In the genomic region with DNA sequence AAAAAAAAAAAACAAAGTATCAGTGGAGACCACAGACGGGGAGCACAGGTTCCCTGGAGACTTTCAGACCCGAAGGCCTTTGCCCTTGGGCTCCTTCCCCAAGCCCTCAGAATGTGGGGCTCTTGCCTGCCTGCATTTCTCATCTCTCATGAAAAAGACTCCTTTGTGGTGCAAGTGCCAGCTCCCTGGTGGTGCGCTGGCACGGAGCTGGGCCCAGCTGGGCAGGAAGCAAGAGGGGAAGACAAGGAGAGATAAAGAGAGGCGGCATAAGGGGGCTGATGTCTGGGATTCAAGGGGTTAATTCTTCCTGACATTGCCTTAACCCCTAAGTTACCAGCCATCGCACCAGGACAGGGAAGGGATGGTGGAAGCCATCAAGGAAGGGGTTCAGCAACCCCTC, we compare ENCODE assay signal across 17 cellular contexts. TPM values are rescaled to one million over a fixed set of nuclear protein-coding genes. Genes with fewer than 3 reads are reported as not detected.
DNase-seq lines count a peak whose midpoint lies in the region; TF ChIP-seq lines count a peak whose summit lies in the region.
"Had no signal": no experiment of that assay in that cellular context is flagged by ENCODE, and none has a peak within 500 bp of the region (broad histone marks: within the 10 kb centered on the region; RNA-seq: fewer than 3 reads in every experiment).

No MANE protein-coding gene starts in this region.

- H3K27me3 ChIP-seq in BLaER1 (peaks cover 56% of the 10 kb centered on the region), layer of hippocampus (ENCODE audit: control insufficient read depth, insufficient read depth, low read length) (no peaks in the 10 kb centered on the region), SJCRH30 (no peaks in the 10 kb centered on the region)

- H3K4me2 ChIP-seq in BLaER1, result peak overlapping the region; percentile 50
- H3K4me2 ChIP-seq: A549 had no signal

- peaks cover 45% of the 10 kb centered on the region for H3K4me1 ChIP-seq in BLaER1
- no peaks in the 10 kb centered on the region for H3K4me1 ChIP-seq in SJCRH30
- H3K4me1 ChIP-seq: A549, Caco-2 had no signal

- H3K36me3 ChIP-seq in BLaER1, result peaks cover 22% of the 10 kb centered on the region; the same call in 1 of the 2 replicates
- no peaks in the 10 kb centered on the region for H3K36me3 ChIP-seq in SJCRH30

- H4K20me1 ChIP-seq in BLaER1, result no peaks in the 10 kb centered on the region; the same call in 1 of the 2 replicates

- H3K9me3 ChIP-seq in BLaER1 (no peaks in the 10 kb centered on the region; the same call in 1 of the 2 replicates), SJCRH30 (replicated peaks) (no peaks in the 10 kb centered on the region)
- H3K9me3 ChIP-seq: A549, Caco-2 had no signal

- H3K9ac ChIP-seq in BLaER1, result no peak overlapping the region

- DNase-seq in caudate nucleus (lab: John Stamatoyannopoulos, UW) (peak in 26 of 61 donors; percentile 0 to 55 (median 16)), substantia nigra (lab: John Stamatoyannopoulos, UW) (peak in 23 of 49 donors; percentile 0 to 40 (median 11)), foreskin fibroblast (no peak), Ammon's horn (ENCODE audit: low spot score) (no peak), SJCRH30 (no peak)
- DNase-seq: Caco-2; CD4-positive, alpha-beta T cell; GDM1; H9 had no signal

- TF ChIP-seq CTCF in foreskin fibroblast (IDR thresholded peaks at IDR 0.05; ENCODE audit: low read depth, low read length), result no peak

- H3K4me3 ChIP-seq in BLaER1, result no peak overlapping the region
- no peak overlapping the region for H3K4me3 ChIP-seq in foreskin fibroblast (ENCODE audit: low read depth in 1 of 2, low read length in 2 of 2)
- H3K4me3 ChIP-seq in SJCRH30, result no peak overlapping the region
- H3K4me3 ChIP-seq: A549 had no signal

- H3K27ac ChIP-seq in BLaER1 (0 out of 2 replicates have a peak overlapping the region, but pooled peaks have one; percentile 14), caudate nucleus (ENCODE audit: low read depth, low read length) (peak overlapping the region; percentile 76), layer of hippocampus (ENCODE audit: low read depth, low read length) (peak overlapping the region; percentile 44), substantia nigra (ENCODE audit: low read depth, low read length, poor library complexity, severe bottlenecking) (peak overlapping the region; percentile 73), SJCRH30 (no peak overlapping the region)
- H3K27ac ChIP-seq: 22Rv1, A549, C4-2B had no signal

RNA-seq across cellular contexts. Expression of gene NLGN3, which starts 21.8 kb away (rescaled TPM):
- 0.58 and 0.95 TPM in 2 replicates for total RNA-seq in SJCRH30 (2014; rRNA removed; shearing (Covaris generic))

RNA-seq across cellular contexts. Expression of gene MED12, which starts 48.1 kb away (rescaled TPM):
- total RNA-seq in SJCRH30 (2014; rRNA removed; shearing (Covaris generic)), result 39.8 and 44.3 TPM in 2 replicates

RNA-seq across cellular contexts. Expression of gene IL2RG, which starts 55.1 kb away (rescaled TPM):
- 0.10 TPM in 1 of 2 replicates, not detected in the other for total RNA-seq in SJCRH30 (2014; rRNA removed; shearing (Covaris generic))
- total RNA-seq: H1, H9, HepG2 had no signal

RNA-seq across cellular contexts. Expression of gene GJB1, which starts 56.6 kb away (rescaled TPM):
- 1.1 and 1.2 TPM in 2 replicates for total RNA-seq in SJCRH30 (2014; rRNA removed; shearing (Covaris generic))
- total RNA-seq: B cell; CD4-positive, alpha-beta T cell; H1; H9 had no signal

RNA-seq across cellular contexts. Expression of gene CXorf65, which starts 59.9 kb away (rescaled TPM):
- total RNA-seq in SJCRH30 (2014; rRNA removed; shearing (Covaris generic)), result 0.25 and 0.28 TPM in 2 replicates
- total RNA-seq: Caco-2, H1, H9, HepG2 had no signal
